12 cellular contexts compared by ENCODE assay signal in the genomic region with DNA sequence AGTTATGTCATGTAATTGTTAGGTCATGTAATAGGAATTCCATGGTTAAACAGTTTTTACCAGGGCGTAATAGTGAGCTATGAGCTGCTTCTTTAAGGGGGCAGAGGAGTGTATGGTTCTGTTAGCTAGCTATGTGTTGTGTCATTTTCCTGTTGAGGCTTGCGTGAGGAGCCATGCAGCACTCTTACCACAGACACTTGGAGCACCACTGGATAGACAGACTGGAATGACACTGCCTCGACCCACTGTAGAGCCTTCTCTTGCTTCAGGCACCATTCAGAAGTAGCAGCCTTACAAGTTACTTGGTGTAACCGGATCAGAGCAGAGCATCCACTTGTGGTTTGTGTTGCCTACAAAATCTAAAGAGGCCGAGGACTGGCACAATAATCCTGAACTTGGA. TPM values are rescaled to one million over a fixed set of nuclear protein-coding genes. Genes with fewer than 3 reads are reported as not detected.
DNase-seq lines count a peak whose midpoint lies in the region; ATAC-seq and TF ChIP-seq lines count a peak whose summit lies in the region.
"Had no signal": no experiment of that assay in that cellular context is flagged by ENCODE, and none has a peak within 500 bp of the region (broad histone marks: within the 10 kb centered on the region; RNA-seq: fewer than 3 reads in every experiment).

No MANE protein-coding gene starts in this region.

- TF ChIP-seq CTCF in PC-3 (conservative IDR thresholded peaks at IDR 0.05; ENCODE audit: low read depth, low read length) = no peak
- TF ChIP-seq CTCF in prostate gland (IDR thresholded peaks at IDR 0.05) = no peak
- no peak for TF ChIP-seq CTCF in WTC11 (IDR thresholded peaks at IDR 0.05)

- TF ChIP-seq POLR2A in prostate gland (IDR thresholded peaks at IDR 0.05) = no peak

- no peaks in the 10 kb centered on the region for H3K27me3 Mint-ChIP-seq in WTC11 (ENCODE audit: low read depth)
- H3K27me3 Mint-ChIP-seq: activated naive CD8-positive, alpha-beta T cell treated with anti-CD3 and anti-CD28 coated beads, Interleukin-2, amount 10 ng/mL, durations not matched to agents 7 days and 5 days had no signal

- H3K4me3 Mint-ChIP-seq in WTC11 = no peak overlapping the region
- H3K4me3 Mint-ChIP-seq: activated CD4-positive, alpha-beta T cell treated with anti-CD3 and anti-CD28 coated beads, Interleukin-2, amount 10 ng/mL, durations not matched to agents 24 days and 14 days; activated naive CD8-positive, alpha-beta T cell treated with anti-CD3 and anti-CD28 coated beads, Interleukin-2, amount 10 ng/mL, durations not matched to agents 7 days and 5 days had no signal

- no peak overlapping the region for H3K27ac Mint-ChIP-seq in WTC11
- H3K27ac Mint-ChIP-seq: activated CD4-positive, alpha-beta T cell treated with anti-CD3 and anti-CD28 coated beads, Interleukin-2, amount 10 ng/mL, durations not matched to agents 24 days and 14 days; activated naive CD8-positive, alpha-beta T cell treated with anti-CD3 and anti-CD28 coated beads, Interleukin-2, amount 10 ng/mL, durations not matched to agents 7 days and 5 days had no signal

- no peaks in the 10 kb centered on the region for H3F3A ChIP-seq in PC-3 (ENCODE audit: low read length, unreplicated experiment)

- no peak overlapping the region for H3K4me3 ChIP-seq in PC-3 (ENCODE audit: low read length)
- no peak overlapping the region for H3K4me3 ChIP-seq in prostate gland

- H3K9me3 ChIP-seq in PC-3 (ENCODE audit: low read length) = no peaks in the 10 kb centered on the region
- no peaks in the 10 kb centered on the region for H3K9me3 ChIP-seq in prostate gland

- peaks cover 3% of the 10 kb centered on the region; the same call in 1 of the 2 replicates for H3K36me3 Mint-ChIP-seq in WTC11

- H3K9ac ChIP-seq in PC-3 (ENCODE audit: low read length) = no peak overlapping the region

- no peaks in the 10 kb centered on the region for H3K79me2 ChIP-seq in PC-3 (ENCODE audit: low read length)

- intact Hi-C loops in PC-3 (cut with micrococcal nuclease) (no loop called here), prostate gland (cut with DNase I) (loop anchor here (5.0 kb wide), 1 partner anchor 76 kb away; no protein-coding TSS in a partner anchor)

- peaks cover 10% of the 10 kb centered on the region for H3K4me1 Mint-ChIP-seq in WTC11

- peak; percentile 99 for DNase-seq in ELR (ENCODE audit: low read depth)
- peak; percentile 48 for DNase-seq in PC-3
- peak; percentile 99 for DNase-seq in epithelial cell of prostate (ENCODE audit: low read depth, low spot score)
- peak; percentile 38 for DNase-seq in prostate gland (ENCODE audit: low spot score)
- no peak for DNase-seq in WTC11 (ENCODE audit: low spot score)
- no peak for DNase-seq in NK-92 (lab: John Stamatoyannopoulos, UW; ENCODE audit: unreplicated experiment)
- no peak for DNase-seq in activated T-cell treated with anti-CD3 and anti-CD28 coated beads, Interleukin-2, amount 50 U/mL, for 1 hour
- DNase-seq: activated CD4-positive, alpha-beta T cell treated with anti-CD3 and anti-CD28 coated beads, Interleukin-2, amount 10 ng/mL, durations not matched to agents 24 days and 14 days; activated naive CD8-positive, alpha-beta T cell treated with anti-CD3 and anti-CD28 coated beads, Interleukin-2, amount 10 ng/mL, durations not matched to agents 7 days and 5 days; glutamatergic neuron; NCI-H1930 had no signal

- H4K20me1 ChIP-seq in PC-3 (ENCODE audit: low read length) = no peaks in the 10 kb centered on the region

- CTCF ChIA-PET in PC-3 (lab: Charles Lee) (interaction anchor here (0.5 kb wide), 1 partner anchor 79 kb away, joined by 3 read pairs; no protein-coding TSS in a partner anchor), WTC11 (lab: Charles Lee) (interaction anchor here (4.2 kb wide), 1 partner anchor 79 kb away, joined by 42 read pairs; no protein-coding TSS in a partner anchor)

- BruUV-seq in PC-3 (replicated peaks; lab: Mats Ljungman, UMichigan) = no TSS peak

- H3K4me1 ChIP-seq in PC-3 (ENCODE audit: insufficient read depth, low read length) (no peaks in the 10 kb centered on the region; the same call in 1 of the 2 replicates), prostate gland (replicated peaks) (no peaks in the 10 kb centered on the region)

- H3K36me3 ChIP-seq in PC-3 (ENCODE audit: low read depth, low read length) (no peaks in the 10 kb centered on the region), prostate gland (no peaks in the 10 kb centered on the region)

- H3K9me3 Mint-ChIP-seq in WTC11 = peaks cover 17% of the 10 kb centered on the region

- ATAC-seq in PC-3 (no peak), WTC11 (no peak), GM19035 (IDR thresholded peaks at IDR 0.05; ENCODE audit: unreplicated experiment) (no peak)

- no peak overlapping the region for H3K4me2 ChIP-seq in PC-3 (ENCODE audit: low read length)

- POLR2A ChIA-PET in PC-3 (lab: Charles Lee; ENCODE audit: unreplicated experiment) = no interaction called here
- POLR2A ChIA-PET in WTC11 (lab: Charles Lee) = no interaction called here

- H2AFZ ChIP-seq in PC-3 (ENCODE audit: low read length) = no peak overlapping the region

- 53% methylated on average over 5 of the region's 5 CpGs for WGBS in prostate gland

- H3K27ac ChIP-seq in PC-3 (ENCODE audit: low read length) (no peak overlapping the region), epithelial cell of prostate (peak overlapping the region; percentile 96), prostate gland (peak overlapping the region in 1 of 2 donors; percentile 12)

- H3K27me3 ChIP-seq in PC-3 (ENCODE audit: low read length) (no peaks in the 10 kb centered on the region), prostate gland (replicated peaks; ENCODE audit: insufficient read depth) (no peaks in the 10 kb centered on the region)

- H3K9me2 ChIP-seq in PC-3 (replicated peaks; ENCODE audit: low read length) = no peaks in the 10 kb centered on the region

TF ChIP-seq in WTC11, 78 proteins besides CTCF, POLR2A, EP300 and RAD21 (continues in another document):
- TF ChIP-seq, protein P1, sequence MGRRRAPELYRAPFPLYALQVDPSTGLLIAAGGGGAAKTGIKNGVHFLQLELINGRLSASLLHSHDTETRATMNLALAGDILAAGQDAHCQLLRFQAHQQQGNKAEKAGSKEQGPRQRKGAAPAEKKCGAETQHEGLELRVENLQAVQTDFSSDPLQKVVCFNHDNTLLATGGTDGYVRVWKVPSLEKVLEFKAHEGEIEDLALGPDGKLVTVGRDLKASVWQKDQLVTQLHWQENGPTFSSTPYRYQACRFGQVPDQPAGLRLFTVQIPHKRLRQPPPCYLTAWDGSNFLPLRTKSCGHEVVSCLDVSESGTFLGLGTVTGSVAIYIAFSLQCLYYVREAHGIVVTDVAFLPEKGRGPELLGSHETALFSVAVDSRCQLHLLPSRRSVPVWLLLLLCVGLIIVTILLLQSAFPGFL (CRISPR knock-in tag; IDR thresholded peaks at IDR 0.05; ENCODE audit: borderline replicate concordance) = no peak
- no peak for TF ChIP-seq MXD4 (CRISPR knock-in tag; IDR thresholded peaks at IDR 0.05; ENCODE audit: borderline replicate concordance)
- TF ChIP-seq FOXP1 (CRISPR knock-in tag; IDR thresholded peaks at IDR 0.05; ENCODE audit: borderline replicate concordance) = no peak
- TF ChIP-seq, protein P2, sequence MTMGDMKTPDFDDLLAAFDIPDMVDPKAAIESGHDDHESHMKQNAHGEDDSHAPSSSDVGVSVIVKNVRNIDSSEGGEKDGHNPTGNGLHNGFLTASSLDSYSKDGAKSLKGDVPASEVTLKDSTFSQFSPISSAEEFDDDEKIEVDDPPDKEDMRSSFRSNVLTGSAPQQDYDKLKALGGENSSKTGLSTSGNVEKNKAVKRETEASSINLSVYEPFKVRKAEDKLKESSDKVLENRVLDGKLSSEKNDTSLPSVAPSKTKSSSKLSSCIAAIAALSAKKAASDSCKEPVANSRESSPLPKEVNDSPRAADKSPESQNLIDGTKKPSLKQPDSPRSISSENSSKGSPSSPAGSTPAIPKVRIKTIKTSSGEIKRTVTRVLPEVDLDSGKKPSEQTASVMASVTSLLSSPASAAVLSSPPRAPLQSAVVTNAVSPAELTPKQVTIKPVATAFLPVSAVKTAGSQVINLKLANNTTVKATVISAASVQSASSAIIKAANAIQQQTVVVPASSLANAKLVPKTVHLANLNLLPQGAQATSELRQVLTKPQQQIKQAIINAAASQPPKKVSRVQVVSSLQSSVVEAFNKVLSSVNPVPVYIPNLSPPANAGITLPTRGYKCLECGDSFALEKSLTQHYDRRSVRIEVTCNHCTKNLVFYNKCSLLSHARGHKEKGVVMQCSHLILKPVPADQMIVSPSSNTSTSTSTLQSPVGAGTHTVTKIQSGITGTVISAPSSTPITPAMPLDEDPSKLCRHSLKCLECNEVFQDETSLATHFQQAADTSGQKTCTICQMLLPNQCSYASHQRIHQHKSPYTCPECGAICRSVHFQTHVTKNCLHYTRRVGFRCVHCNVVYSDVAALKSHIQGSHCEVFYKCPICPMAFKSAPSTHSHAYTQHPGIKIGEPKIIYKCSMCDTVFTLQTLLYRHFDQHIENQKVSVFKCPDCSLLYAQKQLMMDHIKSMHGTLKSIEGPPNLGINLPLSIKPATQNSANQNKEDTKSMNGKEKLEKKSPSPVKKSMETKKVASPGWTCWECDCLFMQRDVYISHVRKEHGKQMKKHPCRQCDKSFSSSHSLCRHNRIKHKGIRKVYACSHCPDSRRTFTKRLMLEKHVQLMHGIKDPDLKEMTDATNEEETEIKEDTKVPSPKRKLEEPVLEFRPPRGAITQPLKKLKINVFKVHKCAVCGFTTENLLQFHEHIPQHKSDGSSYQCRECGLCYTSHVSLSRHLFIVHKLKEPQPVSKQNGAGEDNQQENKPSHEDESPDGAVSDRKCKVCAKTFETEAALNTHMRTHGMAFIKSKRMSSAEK (CRISPR knock-in tag; IDR thresholded peaks at IDR 0.05; ENCODE audit: borderline replicate concordance) = no peak
- TF ChIP-seq, protein P3, sequence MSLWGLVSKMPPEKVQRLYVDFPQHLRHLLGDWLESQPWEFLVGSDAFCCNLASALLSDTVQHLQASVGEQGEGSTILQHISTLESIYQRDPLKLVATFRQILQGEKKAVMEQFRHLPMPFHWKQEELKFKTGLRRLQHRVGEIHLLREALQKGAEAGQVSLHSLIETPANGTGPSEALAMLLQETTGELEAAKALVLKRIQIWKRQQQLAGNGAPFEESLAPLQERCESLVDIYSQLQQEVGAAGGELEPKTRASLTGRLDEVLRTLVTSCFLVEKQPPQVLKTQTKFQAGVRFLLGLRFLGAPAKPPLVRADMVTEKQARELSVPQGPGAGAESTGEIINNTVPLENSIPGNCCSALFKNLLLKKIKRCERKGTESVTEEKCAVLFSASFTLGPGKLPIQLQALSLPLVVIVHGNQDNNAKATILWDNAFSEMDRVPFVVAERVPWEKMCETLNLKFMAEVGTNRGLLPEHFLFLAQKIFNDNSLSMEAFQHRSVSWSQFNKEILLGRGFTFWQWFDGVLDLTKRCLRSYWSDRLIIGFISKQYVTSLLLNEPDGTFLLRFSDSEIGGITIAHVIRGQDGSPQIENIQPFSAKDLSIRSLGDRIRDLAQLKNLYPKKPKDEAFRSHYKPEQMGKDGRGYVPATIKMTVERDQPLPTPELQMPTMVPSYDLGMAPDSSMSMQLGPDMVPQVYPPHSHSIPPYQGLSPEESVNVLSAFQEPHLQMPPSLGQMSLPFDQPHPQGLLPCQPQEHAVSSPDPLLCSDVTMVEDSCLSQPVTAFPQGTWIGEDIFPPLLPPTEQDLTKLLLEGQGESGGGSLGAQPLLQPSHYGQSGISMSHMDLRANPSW (CRISPR knock-in tag; conservative IDR thresholded peaks at IDR 0.05; ENCODE audit: low read depth) = no peak

RNA-seq across cellular contexts. Expression of a gene that starts 28.3 kb away (rescaled TPM):
- total RNA-seq in PC-3 (2014; rRNA removed) = 3.1 and 5.5 TPM in 2 replicates
- total RNA-seq in prostate gland = 10 to 100 TPM; 64.3 to 85.1 TPM
- total RNA-seq in WTC11 (2021) = 29.6 to 32.9 TPM (median 30.1 TPM) in 3 replicates

Comparison
In these comparisons a context has a peak if more than half of its experiments do, and no peak if none do; other contexts are left out.
1. DNase-seq: peak in ELR (single experiment), PC-3 (single experiment), epithelial cell of prostate (single experiment) and prostate gland (single experiment); none in WTC11 (single experiment), NK-92 (single experiment) and activated T-cell treated with anti-CD3 and anti-CD28 coated beads, Interleukin-2, amount 50 U/mL, for 1 hour (single experiment).